1 cellular context compared by ENCODE assay signal in the genomic region with DNA sequence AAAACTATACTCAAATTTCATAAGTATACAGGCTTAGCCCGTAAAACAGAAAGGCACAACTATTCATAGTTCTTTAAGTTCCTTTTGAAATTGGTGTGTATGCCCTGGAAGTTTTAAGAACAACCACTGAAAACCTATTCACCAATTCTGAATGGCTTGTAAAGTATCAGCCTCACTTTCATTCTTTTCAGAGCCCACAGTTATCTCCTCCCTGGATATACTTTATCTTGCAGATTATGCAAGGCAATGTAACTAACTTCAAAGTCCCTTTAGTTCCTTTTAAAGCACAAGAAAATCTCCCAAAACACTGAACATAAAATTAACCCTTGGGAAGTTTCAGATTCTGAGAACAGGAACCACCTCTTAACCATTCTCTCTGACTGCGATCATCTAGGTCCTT.
TF ChIP-seq lines count a peak whose summit lies in the region.

No MANE protein-coding gene starts in this region.

TF ChIP-seq in WTC11, 78 proteins besides CTCF, POLR2A, EP300 and RAD21 (continued from another document):
- TF ChIP-seq ESRRA (CRISPR knock-in tag; IDR thresholded peaks at IDR 0.05; ENCODE audit: borderline replicate concordance) (no peak), ZNF416 (CRISPR knock-in tag; IDR thresholded peaks at IDR 0.05) (no peak), TEAD1 (CRISPR knock-in tag; IDR thresholded peaks at IDR 0.05) (no peak), ZNF263 (CRISPR knock-in tag; IDR thresholded peaks at IDR 0.05; ENCODE audit: low read depth) (no peak), FOXJ3 (CRISPR knock-in tag; IDR thresholded peaks at IDR 0.05; ENCODE audit: borderline replicate concordance) (no peak), TEAD4 (CRISPR knock-in tag; IDR thresholded peaks at IDR 0.05) (no peak), GRHL2 (CRISPR knock-in tag; IDR thresholded peaks at IDR 0.05; ENCODE audit: insufficient replicate concordance, severe bottlenecking) (no peak), ZNF219 (CRISPR knock-in tag; IDR thresholded peaks at IDR 0.05; ENCODE audit: borderline replicate concordance) (no peak), ZBTB21 (CRISPR knock-in tag; IDR thresholded peaks at IDR 0.05; ENCODE audit: borderline replicate concordance) (no peak)
- TF ChIP-seq, protein P1, sequence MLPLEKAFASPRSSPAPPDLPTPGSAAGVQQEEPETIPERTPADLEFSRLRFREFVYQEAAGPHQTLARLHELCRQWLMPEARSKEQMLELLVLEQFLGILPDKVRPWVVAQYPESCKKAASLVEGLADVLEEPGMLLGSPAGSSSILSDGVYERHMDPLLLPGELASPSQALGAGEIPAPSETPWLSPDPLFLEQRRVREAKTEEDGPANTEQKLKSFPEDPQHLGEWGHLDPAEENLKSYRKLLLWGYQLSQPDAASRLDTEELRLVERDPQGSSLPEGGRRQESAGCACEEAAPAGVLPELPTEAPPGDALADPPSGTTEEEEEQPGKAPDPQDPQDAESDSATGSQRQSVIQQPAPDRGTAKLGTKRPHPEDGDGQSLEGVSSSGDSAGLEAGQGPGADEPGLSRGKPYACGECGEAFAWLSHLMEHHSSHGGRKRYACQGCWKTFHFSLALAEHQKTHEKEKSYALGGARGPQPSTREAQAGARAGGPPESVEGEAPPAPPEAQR (CRISPR knock-in tag; IDR thresholded peaks at IDR 0.05) = no peak
- TF ChIP-seq, protein P2, sequence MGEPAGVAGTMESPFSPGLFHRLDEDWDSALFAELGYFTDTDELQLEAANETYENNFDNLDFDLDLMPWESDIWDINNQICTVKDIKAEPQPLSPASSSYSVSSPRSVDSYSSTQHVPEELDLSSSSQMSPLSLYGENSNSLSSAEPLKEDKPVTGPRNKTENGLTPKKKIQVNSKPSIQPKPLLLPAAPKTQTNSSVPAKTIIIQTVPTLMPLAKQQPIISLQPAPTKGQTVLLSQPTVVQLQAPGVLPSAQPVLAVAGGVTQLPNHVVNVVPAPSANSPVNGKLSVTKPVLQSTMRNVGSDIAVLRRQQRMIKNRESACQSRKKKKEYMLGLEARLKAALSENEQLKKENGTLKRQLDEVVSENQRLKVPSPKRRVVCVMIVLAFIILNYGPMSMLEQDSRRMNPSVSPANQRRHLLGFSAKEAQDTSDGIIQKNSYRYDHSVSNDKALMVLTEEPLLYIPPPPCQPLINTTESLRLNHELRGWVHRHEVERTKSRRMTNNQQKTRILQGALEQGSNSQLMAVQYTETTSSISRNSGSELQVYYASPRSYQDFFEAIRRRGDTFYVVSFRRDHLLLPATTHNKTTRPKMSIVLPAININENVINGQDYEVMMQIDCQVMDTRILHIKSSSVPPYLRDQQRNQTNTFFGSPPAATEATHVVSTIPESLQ (CRISPR knock-in tag; IDR thresholded peaks at IDR 0.05) = no peak
- TF ChIP-seq, protein P3, sequence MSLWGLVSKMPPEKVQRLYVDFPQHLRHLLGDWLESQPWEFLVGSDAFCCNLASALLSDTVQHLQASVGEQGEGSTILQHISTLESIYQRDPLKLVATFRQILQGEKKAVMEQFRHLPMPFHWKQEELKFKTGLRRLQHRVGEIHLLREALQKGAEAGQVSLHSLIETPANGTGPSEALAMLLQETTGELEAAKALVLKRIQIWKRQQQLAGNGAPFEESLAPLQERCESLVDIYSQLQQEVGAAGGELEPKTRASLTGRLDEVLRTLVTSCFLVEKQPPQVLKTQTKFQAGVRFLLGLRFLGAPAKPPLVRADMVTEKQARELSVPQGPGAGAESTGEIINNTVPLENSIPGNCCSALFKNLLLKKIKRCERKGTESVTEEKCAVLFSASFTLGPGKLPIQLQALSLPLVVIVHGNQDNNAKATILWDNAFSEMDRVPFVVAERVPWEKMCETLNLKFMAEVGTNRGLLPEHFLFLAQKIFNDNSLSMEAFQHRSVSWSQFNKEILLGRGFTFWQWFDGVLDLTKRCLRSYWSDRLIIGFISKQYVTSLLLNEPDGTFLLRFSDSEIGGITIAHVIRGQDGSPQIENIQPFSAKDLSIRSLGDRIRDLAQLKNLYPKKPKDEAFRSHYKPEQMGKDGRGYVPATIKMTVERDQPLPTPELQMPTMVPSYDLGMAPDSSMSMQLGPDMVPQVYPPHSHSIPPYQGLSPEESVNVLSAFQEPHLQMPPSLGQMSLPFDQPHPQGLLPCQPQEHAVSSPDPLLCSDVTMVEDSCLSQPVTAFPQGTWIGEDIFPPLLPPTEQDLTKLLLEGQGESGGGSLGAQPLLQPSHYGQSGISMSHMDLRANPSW (CRISPR knock-in tag; conservative IDR thresholded peaks at IDR 0.05; ENCODE audit: low read depth) = no peak
- TF ChIP-seq, protein P4, sequence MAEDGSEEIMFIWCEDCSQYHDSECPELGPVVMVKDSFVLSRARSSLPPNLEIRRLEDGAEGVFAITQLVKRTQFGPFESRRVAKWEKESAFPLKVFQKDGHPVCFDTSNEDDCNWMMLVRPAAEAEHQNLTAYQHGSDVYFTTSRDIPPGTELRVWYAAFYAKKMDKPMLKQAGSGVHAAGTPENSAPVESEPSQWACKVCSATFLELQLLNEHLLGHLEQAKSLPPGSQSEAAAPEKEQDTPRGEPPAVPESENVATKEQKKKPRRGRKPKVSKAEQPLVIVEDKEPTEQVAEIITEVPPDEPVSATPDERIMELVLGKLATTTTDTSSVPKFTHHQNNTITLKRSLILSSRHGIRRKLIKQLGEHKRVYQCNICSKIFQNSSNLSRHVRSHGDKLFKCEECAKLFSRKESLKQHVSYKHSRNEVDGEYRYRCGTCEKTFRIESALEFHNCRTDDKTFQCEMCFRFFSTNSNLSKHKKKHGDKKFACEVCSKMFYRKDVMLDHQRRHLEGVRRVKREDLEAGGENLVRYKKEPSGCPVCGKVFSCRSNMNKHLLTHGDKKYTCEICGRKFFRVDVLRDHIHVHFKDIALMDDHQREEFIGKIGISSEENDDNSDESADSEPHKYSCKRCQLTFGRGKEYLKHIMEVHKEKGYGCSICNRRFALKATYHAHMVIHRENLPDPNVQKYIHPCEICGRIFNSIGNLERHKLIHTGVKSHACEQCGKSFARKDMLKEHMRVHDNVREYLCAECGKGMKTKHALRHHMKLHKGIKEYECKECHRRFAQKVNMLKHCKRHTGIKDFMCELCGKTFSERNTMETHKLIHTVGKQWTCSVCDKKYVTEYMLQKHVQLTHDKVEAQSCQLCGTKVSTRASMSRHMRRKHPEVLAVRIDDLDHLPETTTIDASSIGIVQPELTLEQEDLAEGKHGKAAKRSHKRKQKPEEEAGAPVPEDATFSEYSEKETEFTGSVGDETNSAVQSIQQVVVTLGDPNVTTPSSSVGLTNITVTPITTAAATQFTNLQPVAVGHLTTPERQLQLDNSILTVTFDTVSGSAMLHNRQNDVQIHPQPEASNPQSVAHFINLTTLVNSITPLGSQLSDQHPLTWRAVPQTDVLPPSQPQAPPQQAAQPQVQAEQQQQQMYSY (CRISPR knock-in tag; IDR thresholded peaks at IDR 0.05) = no peak
- TF ChIP-seq, protein P5, sequence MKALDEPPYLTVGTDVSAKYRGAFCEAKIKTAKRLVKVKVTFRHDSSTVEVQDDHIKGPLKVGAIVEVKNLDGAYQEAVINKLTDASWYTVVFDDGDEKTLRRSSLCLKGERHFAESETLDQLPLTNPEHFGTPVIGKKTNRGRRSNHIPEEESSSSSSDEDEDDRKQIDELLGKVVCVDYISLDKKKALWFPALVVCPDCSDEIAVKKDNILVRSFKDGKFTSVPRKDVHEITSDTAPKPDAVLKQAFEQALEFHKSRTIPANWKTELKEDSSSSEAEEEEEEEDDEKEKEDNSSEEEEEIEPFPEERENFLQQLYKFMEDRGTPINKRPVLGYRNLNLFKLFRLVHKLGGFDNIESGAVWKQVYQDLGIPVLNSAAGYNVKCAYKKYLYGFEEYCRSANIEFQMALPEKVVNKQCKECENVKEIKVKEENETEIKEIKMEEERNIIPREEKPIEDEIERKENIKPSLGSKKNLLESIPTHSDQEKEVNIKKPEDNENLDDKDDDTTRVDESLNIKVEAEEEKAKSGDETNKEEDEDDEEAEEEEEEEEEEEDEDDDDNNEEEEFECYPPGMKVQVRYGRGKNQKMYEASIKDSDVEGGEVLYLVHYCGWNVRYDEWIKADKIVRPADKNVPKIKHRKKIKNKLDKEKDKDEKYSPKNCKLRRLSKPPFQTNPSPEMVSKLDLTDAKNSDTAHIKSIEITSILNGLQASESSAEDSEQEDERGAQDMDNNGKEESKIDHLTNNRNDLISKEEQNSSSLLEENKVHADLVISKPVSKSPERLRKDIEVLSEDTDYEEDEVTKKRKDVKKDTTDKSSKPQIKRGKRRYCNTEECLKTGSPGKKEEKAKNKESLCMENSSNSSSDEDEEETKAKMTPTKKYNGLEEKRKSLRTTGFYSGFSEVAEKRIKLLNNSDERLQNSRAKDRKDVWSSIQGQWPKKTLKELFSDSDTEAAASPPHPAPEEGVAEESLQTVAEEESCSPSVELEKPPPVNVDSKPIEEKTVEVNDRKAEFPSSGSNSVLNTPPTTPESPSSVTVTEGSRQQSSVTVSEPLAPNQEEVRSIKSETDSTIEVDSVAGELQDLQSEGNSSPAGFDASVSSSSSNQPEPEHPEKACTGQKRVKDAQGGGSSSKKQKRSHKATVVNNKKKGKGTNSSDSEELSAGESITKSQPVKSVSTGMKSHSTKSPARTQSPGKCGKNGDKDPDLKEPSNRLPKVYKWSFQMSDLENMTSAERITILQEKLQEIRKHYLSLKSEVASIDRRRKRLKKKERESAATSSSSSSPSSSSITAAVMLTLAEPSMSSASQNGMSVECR (CRISPR knock-in tag; IDR thresholded peaks at IDR 0.05; ENCODE audit: borderline replicate concordance) = no peak
